Comparison of ENCODE assay signal across 1 cellular context in genomic region chr12:23502259-23502658, GRCh38.
TF ChIP-seq lines count a peak whose summit lies in the region.

No MANE protein-coding gene starts in this region.

TF ChIP-seq in K562, 482 proteins besides CTCF, POLR2A, EP300 and RAD21 (continued from another document):
- TF ChIP-seq ZNF639 (CRISPR knock-in tag; conservative IDR thresholded peaks at IDR 0.05 in 1 of 2, IDR thresholded peaks at IDR 0.05 in 1 of 2), result no peak
- TF ChIP-seq RB1 (IDR thresholded peaks at IDR 0.05; ENCODE audit: low read depth), result no peak
- peak; percentile 12 for TF ChIP-seq MEIS2 (IDR thresholded peaks at IDR 0.05; ENCODE audit: partially characterized antibody)
- no peak for TF ChIP-seq HBP1 (CRISPR knock-in tag; IDR thresholded peaks at IDR 0.05)
- no peak for TF ChIP-seq FOS (IDR thresholded peaks at IDR 0.05; ENCODE audit: extremely low read depth, insufficient read length)
- TF ChIP-seq FOXA3 (CRISPR knock-in tag; conservative IDR thresholded peaks at IDR 0.05 in 1 of 2, IDR thresholded peaks at IDR 0.05 in 1 of 2), result no peak
- TF ChIP-seq SAFB2 (IDR thresholded peaks at IDR 0.05; ENCODE audit: borderline replicate concordance, low read depth, low read length, severe bottlenecking), result no peak
- TF ChIP-seq HDAC3 (IDR thresholded peaks at IDR 0.05; ENCODE audit: borderline replicate concordance, partially characterized antibody), result no peak
- TF ChIP-seq SMARCA4 (IDR thresholded peaks at IDR 0.05), result peak; percentile 50; the same call in 1 of the 2 replicates
- TF ChIP-seq ZFP30 (CRISPR knock-in tag; IDR thresholded peaks at IDR 0.05; ENCODE audit: borderline replicate concordance), result no peak
- TF ChIP-seq FOXP4 (CRISPR knock-in tag; IDR thresholded peaks at IDR 0.05; ENCODE audit: borderline replicate concordance), result no peak
- TF ChIP-seq FOXM1 (IDR thresholded peaks at IDR 0.05; ENCODE audit: low read depth), result peak; percentile 29; the same call in 1 of the 2 replicates
- no peak for TF ChIP-seq FOXM1 (CRISPR knock-in tag; IDR thresholded peaks at IDR 0.05; ENCODE audit: low read depth)
- no peak for TF ChIP-seq RBFOX2 (IDR thresholded peaks at IDR 0.05; ENCODE audit: low read depth, low read length)
- no peak for TF ChIP-seq POLR2AphosphoS5 (IDR thresholded peaks at IDR 0.05; ENCODE audit: control insufficient read depth, insufficient read depth, low read depth, low read length)
- TF ChIP-seq SNAPC5 (CRISPR knock-in tag; IDR thresholded peaks at IDR 0.05), result no peak
- TF ChIP-seq POLR2G (IDR thresholded peaks at IDR 0.05; ENCODE audit: low read depth, low read length), result no peak
